ENCODE assay signal across 8 cellular contexts in genomic region chr1:21344750-21345443, GRCh38. TPM values are rescaled to one million over a fixed set of nuclear protein-coding genes. Genes with fewer than 3 reads are reported as not detected.
A peak's percentile ranks its signal among the peaks of the same experiment; 100 is the strongest.
DNase-seq lines count a peak whose midpoint lies in the region; ATAC-seq and TF ChIP-seq lines count a peak whose summit lies in the region.

No MANE protein-coding gene starts in this region.

- peaks cover 40% of the 10 kb centered on the region for H3K4me1 ChIP-seq in skeletal muscle satellite cell (ENCODE audit: control insufficient read depth, insufficient read depth, low read length)

- POLR2A ChIA-PET in WTC11 (lab: Charles Lee): interaction anchor here (0.7 to 1.5 kb wide), 7 partner anchors 21 to 83 kb away, joined by 3 to 6 read pairs (median 3); no protein-coding TSS in a partner anchor

- H3K9me3 ChIP-seq in skeletal muscle satellite cell (replicated peaks; ENCODE audit: low read length): no peaks in the 10 kb centered on the region

- DNase-seq in NCI-H1417 (lab: John Stamatoyannopoulos, UW): peak in 2 of 3 experiments; percentile 42 to 59
- no peak for DNase-seq in NCI-H1417 treated with DMSO at 0.1 percent for 48 hours (lab: John Stamatoyannopoulos, UW)
- DNase-seq in WTC11 (ENCODE audit: low spot score): peak; percentile 40
- DNase-seq in left cardiac atrium: peak; percentile 52
- no peak for DNase-seq in kidney glomerular epithelial cell (lab: John Stamatoyannopoulos, UW)
- no peak for DNase-seq in NCI-H1092 (lab: John Stamatoyannopoulos, UW)

- H3K9ac ChIP-seq in skeletal muscle satellite cell (ENCODE audit: low read depth, low read length): peak overlapping the region; percentile 84

- H3K4me3 ChIP-seq in skeletal muscle satellite cell (ENCODE audit: low read length): peak overlapping the region; percentile 96

- H3K9me3 Mint-ChIP-seq in WTC11: no peaks in the 10 kb centered on the region

- no peak overlapping the region for H3K27ac Mint-ChIP-seq in WTC11

- no peaks in the 10 kb centered on the region for H3K36me3 ChIP-seq in skeletal muscle satellite cell (ENCODE audit: insufficient read depth, low read length)

- H3K4me1 Mint-ChIP-seq in WTC11: peaks cover 19% of the 10 kb centered on the region

- ATAC-seq in HG02885 (IDR thresholded peaks at IDR 0.05; ENCODE audit: poor library complexity, unreplicated experiment) (peak; percentile 15), WTC11 (peak; percentile 17), left cardiac atrium (peak; percentile 41 to 46)

- CTCF ChIA-PET in WTC11 (lab: Charles Lee): interaction anchor here (0.6 to 2.0 kb wide), 23 partner anchors 8 to 151 kb away, joined by 3 to 44 read pairs (median 4); no protein-coding TSS in a partner anchor

- no peak for TF ChIP-seq CTCF in WTC11 (IDR thresholded peaks at IDR 0.05)

- peak overlapping the region; percentile 79 for H3K4me3 Mint-ChIP-seq in WTC11

- H3K4me2 ChIP-seq in skeletal muscle satellite cell (ENCODE audit: low read length): peak overlapping the region; percentile 87

- H3K27me3 ChIP-seq in skeletal muscle satellite cell (ENCODE audit: control insufficient read depth, insufficient read depth, low read length): peaks cover 6% of the 10 kb centered on the region

- intact Hi-C loops in left cardiac atrium (cut with DNase I): loop anchor here (5.0 kb wide), 2 partner anchors 83 to 88 kb away; no protein-coding TSS in a partner anchor

- H3K36me3 Mint-ChIP-seq in WTC11: no peaks in the 10 kb centered on the region

- peaks cover 22% of the 10 kb centered on the region for H3K27me3 Mint-ChIP-seq in WTC11 (ENCODE audit: low read depth)

TF ChIP-seq in WTC11, 78 proteins besides CTCF, POLR2A, EP300 and RAD21:
- TF ChIP-seq ARID4B (CRISPR knock-in tag; IDR thresholded peaks at IDR 0.05; ENCODE audit: borderline replicate concordance): peak; percentile 9; the same call in 1 of the 2 replicates
- peak; percentile 66; the same call in 1 of the 2 replicates for TF ChIP-seq FOXP1 (CRISPR knock-in tag; IDR thresholded peaks at IDR 0.05; ENCODE audit: borderline replicate concordance)
- 0 out of 2 replicates have a peak, but pooled peaks have one; percentile 48 for TF ChIP-seq IRF1 (CRISPR knock-in tag; IDR thresholded peaks at IDR 0.05)
- TF ChIP-seq ETV6 (CRISPR knock-in tag; IDR thresholded peaks at IDR 0.05): no peak
- peak; percentile 80 for TF ChIP-seq PRDM15 (CRISPR knock-in tag; IDR thresholded peaks at IDR 0.05)
- 0 out of 2 replicates have a peak, but pooled peaks have one; percentile 16 for TF ChIP-seq ZNF263 (CRISPR knock-in tag; IDR thresholded peaks at IDR 0.05; ENCODE audit: low read depth)
- TF ChIP-seq NFE2L1 (CRISPR knock-in tag; IDR thresholded peaks at IDR 0.05): 0 out of 2 replicates have a peak, but pooled peaks have one; percentile 17
- TF ChIP-seq HMGA2 (CRISPR knock-in tag; IDR thresholded peaks at IDR 0.05): no peak

RNA-seq across cellular contexts. Expression of gene ECE1, which starts 54.6 kb away (rescaled TPM):
- total RNA-seq in WTC11 (2021) (40.6 to 45.0 TPM (median 42.0 TPM) in 3 replicates), left cardiac atrium (100 to 1,000 TPM in 1 of 2 donors, 10 to 100 TPM in 1; 66.2 to 138 TPM)
- 40.4 and 63.6 TPM in 2 replicates for total RNA-seq in skeletal muscle satellite cell (2012; rRNA removed)

Comparison
In these comparisons a context has a peak if more than half of its experiments do, and no peak if none do; other contexts are left out.
1. DNase-seq: peak in NCI-H1417 (2 of 3), WTC11 (single experiment) and left cardiac atrium (single experiment); none in NCI-H1417 treated with DMSO at 0.1 percent for 48 hours (single experiment), kidney glomerular epithelial cell (single experiment) and NCI-H1092 (single experiment).
2. Peak in every context shown above with its lines, with median percentiles within 50 percentile points of each other: ATAC-seq.